Comparison of ENCODE assay signal across 20 cellular contexts in the genomic region with DNA sequence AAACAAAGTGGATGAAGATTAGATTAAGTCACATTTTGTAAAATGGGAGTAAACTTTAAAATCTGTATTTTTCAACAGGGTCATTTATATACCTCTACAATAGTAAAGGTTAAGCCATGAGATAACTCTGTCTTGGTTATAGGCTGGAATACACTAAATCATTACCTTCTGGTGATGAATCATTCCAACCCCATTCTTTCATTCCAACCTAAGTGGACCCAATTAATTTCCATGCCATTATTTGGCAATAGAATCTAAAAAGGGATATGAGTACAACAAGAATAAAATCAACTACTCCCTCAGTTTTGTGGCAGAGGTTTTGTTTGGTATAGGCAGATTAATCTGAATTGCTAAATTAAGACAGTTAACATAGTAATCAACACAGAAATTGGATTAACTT. TPM values are rescaled to one million over a fixed set of nuclear protein-coding genes. Genes with fewer than 3 reads are reported as not detected.
"Had no signal": no experiment of that assay in that cellular context is flagged by ENCODE, and none has a peak within 500 bp of the region (broad histone marks: within the 10 kb centered on the region; RNA-seq: fewer than 3 reads in every experiment).

No MANE protein-coding gene starts in this region.

- H3K4me1 ChIP-seq: body of pancreas, pancreas had no signal

- H3K27ac Mint-ChIP-seq: activated CD4-positive, alpha-beta memory T cell treated with anti-CD3 and anti-CD28 coated beads, Interleukin-2, amount 10 ng/mL, durations not matched to agents 7 days and 5 days; activated CD4-positive, alpha-beta T cell treated with anti-CD3 and anti-CD28 coated beads, Interleukin-2, amount 10 ng/mL, durations not matched to agents 24 days and 14 days; activated naive CD4-positive, alpha-beta T cell treated with anti-CD3 and anti-CD28 coated beads for 36 hours; activated T-cell treated with anti-CD3 and anti-CD28 coated beads, Interleukin-2, amount 50 U/mL, for 72 hours; immature natural killer cell; stimulated activated naive B cell treated with anti-CD40 and anti-IgM and Interleukin-4, amounts not matched to agents 10 μg/mL and 1 μg/mL and 100 μg/mL, for 72 hours had no signal

- H3K4me3 Mint-ChIP-seq: activated CD4-positive, alpha-beta memory T cell treated with anti-CD3 and anti-CD28 coated beads, Interleukin-2, amount 10 ng/mL, durations not matched to agents 7 days and 5 days; activated CD4-positive, alpha-beta T cell treated with anti-CD3 and anti-CD28 coated beads, Interleukin-2, amount 10 ng/mL, durations not matched to agents 24 days and 14 days; activated naive CD4-positive, alpha-beta T cell treated with anti-CD3 and anti-CD28 coated beads for 36 hours; activated T-cell treated with anti-CD3 and anti-CD28 coated beads, Interleukin-2, amount 50 U/mL, for 72 hours; immature natural killer cell; stimulated activated naive B cell treated with anti-CD40 and anti-IgM and Interleukin-4, amounts not matched to agents 10 μg/mL and 1 μg/mL and 100 μg/mL, for 72 hours had no signal

- DNase-seq: activated CD4-positive, alpha-beta memory T cell treated with anti-CD3 and anti-CD28 coated beads, Interleukin-2, amount 10 ng/mL, durations not matched to agents 7 days and 5 days; activated CD4-positive, alpha-beta T cell treated with anti-CD3 and anti-CD28 coated beads, Interleukin-2, amount 10 ng/mL, durations not matched to agents 24 days and 14 days; activated effector memory CD4-positive, alpha-beta T cell treated with Interleukin-2 at 50 U/mL for 16 hours; activated naive CD4-positive, alpha-beta T cell treated with anti-CD3 and anti-CD28 coated beads for 36 hours; activated T-cell treated with anti-CD3 and anti-CD28 coated beads, Interleukin-2, amount 50 U/mL, for 72 hours; body of pancreas; erythroblast; foreskin melanocyte; immature natural killer cell; left ventricle myocardium inferior; nephron progenitor cell; pancreas; right cardiac atrium; stimulated activated CD4-positive, alpha-beta T cell treated with anti-CD3 and anti-CD28 coated beads, Interleukin-15, amount 100 ng/mL, for 24 hours; stimulated activated naive B cell treated with anti-CD40 and anti-IgM and Interleukin-4, amounts not matched to agents 10 μg/mL and 1 μg/mL and 100 μg/mL, for 72 hours; transverse colon had no signal

- H3K4me3 ChIP-seq: body of pancreas, left ventricle myocardium inferior, pancreas, skin epidermis, transverse colon had no signal

- ATAC-seq: activated CD4-positive, CD25-positive, alpha-beta regulatory T cell treated with anti-CD3 and anti-CD28 coated beads, Interleukin-2, amount 50 U/mL, for 24 hours; activated T-cell treated with anti-CD3 and anti-CD28 coated beads, Interleukin-2, amount 50 U/mL, for 72 hours; body of pancreas; pancreas; right cardiac atrium; stimulated activated naive B cell treated with anti-CD40 and anti-IgM and Interleukin-4, amounts not matched to agents 10 μg/mL and 1 μg/mL and 100 μg/mL, for 72 hours had no signal

- H3K36me3 Mint-ChIP-seq: immature natural killer cell; stimulated activated naive B cell treated with anti-CD40 and anti-IgM and Interleukin-4, amounts not matched to agents 10 μg/mL and 1 μg/mL and 100 μg/mL, for 72 hours had no signal

- H3K27me3 ChIP-seq: body of pancreas, pancreas, transverse colon had no signal

- H3K36me3 ChIP-seq: left ventricle myocardium inferior, pancreas, transverse colon had no signal

- H3K27ac ChIP-seq: body of pancreas, left ventricle myocardium inferior, pancreas, skin epidermis, transverse colon, VCaP had no signal

- H3K4me1 Mint-ChIP-seq: activated CD4-positive, alpha-beta memory T cell treated with anti-CD3 and anti-CD28 coated beads, Interleukin-2, amount 10 ng/mL, durations not matched to agents 7 days and 5 days; activated CD4-positive, alpha-beta T cell treated with anti-CD3 and anti-CD28 coated beads, Interleukin-2, amount 10 ng/mL, durations not matched to agents 24 days and 14 days; immature natural killer cell; stimulated activated naive B cell treated with anti-CD40 and anti-IgM and Interleukin-4, amounts not matched to agents 10 μg/mL and 1 μg/mL and 100 μg/mL, for 72 hours had no signal

- H3K9me3 ChIP-seq: body of pancreas, left ventricle myocardium inferior, pancreas, transverse colon had no signal

- H3K27me3 Mint-ChIP-seq: activated CD4-positive, alpha-beta memory T cell treated with anti-CD3 and anti-CD28 coated beads, Interleukin-2, amount 10 ng/mL, durations not matched to agents 7 days and 5 days; activated CD4-positive, alpha-beta T cell treated with anti-CD3 and anti-CD28 coated beads, Interleukin-2, amount 10 ng/mL, durations not matched to agents 24 days and 14 days; stimulated activated naive B cell treated with anti-CD40 and anti-IgM and Interleukin-4, amounts not matched to agents 10 μg/mL and 1 μg/mL and 100 μg/mL, for 72 hours had no signal

RNA-seq across cellular contexts. Expression of a gene that starts 54.3 kb away (rescaled TPM):
- total RNA-seq: activated CD4-positive, alpha-beta memory T cell treated with anti-CD3 and anti-CD28 coated beads, Interleukin-2, amount 10 ng/mL, durations not matched to agents 7 days and 5 days; activated CD4-positive, alpha-beta T cell treated with anti-CD3 and anti-CD28 coated beads, Interleukin-2, amount 10 ng/mL, durations not matched to agents 24 days and 14 days; activated naive CD4-positive, alpha-beta T cell treated with anti-CD3 and anti-CD28 coated beads for 36 hours; activated T-cell treated with anti-CD3 and anti-CD28 coated beads, Interleukin-2, amount 50 U/mL, for 72 hours; body of pancreas; T-helper 2 cell treated with Interferon-gamma antibody and Interleukin-4, amounts not matched to agents 100 ng/mL and 5 ng/mL, for 36 hours had no signal
- polyA plus RNA-seq: immature natural killer cell had no signal
